Comparison of ENCODE assay signal across 1 cellular context in genomic region chrX:78140206-78140605, GRCh38.
TF ChIP-seq lines count a peak whose summit lies in the region.

No MANE protein-coding gene starts in this region.

TF ChIP-seq in GM23338, 12 proteins besides CTCF, POLR2A, EP300 and RAD21 (continued from another document):
- TF ChIP-seq REST (IDR thresholded peaks at IDR 0.05; ENCODE audit: unreplicated experiment): no peak
- TF ChIP-seq JUNB (IDR thresholded peaks at IDR 0.05; ENCODE audit: unreplicated experiment): no peak
- no peak for TF ChIP-seq CREB1 (CRISPR knock-in tag; IDR thresholded peaks at IDR 0.05; ENCODE audit: low read depth)
- no peak for TF ChIP-seq EZH2 (IDR thresholded peaks at IDR 0.05; ENCODE audit: low read depth, unreplicated experiment)
- no peak for TF ChIP-seq STAT1 (IDR thresholded peaks at IDR 0.05; ENCODE audit: unreplicated experiment)
- TF ChIP-seq ZNF462 (CRISPR knock-in tag; IDR thresholded peaks at IDR 0.05): no peak
